In the genomic region with DNA sequence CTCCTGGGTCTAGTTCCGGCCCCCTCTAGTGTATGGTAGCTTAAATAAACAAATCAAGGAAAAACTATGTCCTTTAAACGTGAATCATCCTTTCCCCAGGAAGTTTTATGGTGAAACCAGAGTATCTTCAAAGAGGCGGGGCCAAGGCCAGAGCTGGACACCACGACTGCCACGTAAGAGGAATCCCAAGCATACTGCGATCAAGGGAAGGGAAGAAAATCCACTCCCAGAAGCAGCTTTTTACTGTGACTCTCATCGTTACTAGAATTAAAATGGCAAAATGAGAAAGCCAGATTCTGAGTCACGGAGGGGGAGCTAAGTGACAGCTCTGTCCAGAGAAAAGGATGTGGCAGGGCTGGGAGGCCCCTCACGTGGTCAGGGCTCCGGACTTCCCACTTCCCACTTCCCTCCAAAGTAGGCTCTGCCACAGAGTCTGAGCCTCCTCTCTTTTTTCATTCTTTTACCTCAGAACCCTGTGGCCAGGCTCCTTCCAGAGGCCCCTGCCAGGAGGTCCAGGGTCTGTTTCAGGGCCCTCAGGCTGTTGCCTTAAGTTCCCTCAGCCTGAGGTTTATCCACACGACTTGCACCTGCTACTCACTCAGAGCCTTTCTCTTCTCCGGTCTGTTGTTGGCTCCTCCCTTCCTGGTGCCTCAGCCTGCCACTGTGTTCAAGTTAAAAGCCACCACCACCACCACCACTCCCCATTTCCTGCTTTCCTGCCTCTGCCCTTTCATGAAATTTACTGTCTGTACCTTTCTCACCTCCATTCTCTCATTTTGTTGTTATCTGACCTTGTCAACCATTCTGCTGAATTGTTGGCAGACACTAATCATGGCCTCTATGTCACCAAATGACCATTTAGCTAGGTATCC, we compare ENCODE assay signal across 8 cellular contexts.
DNase-seq lines count a peak whose midpoint lies in the region; ATAC-seq and TF ChIP-seq lines count a peak whose summit lies in the region.

No MANE protein-coding gene starts in this region.

- DNase-seq in CD1c-positive myeloid dendritic cell (ENCODE audit: extremely low spot score) (peak; percentile 92), SKM-1 (lab: John Stamatoyannopoulos, UW; ENCODE audit: unreplicated experiment) (peak; percentile 70), astrocyte of the spinal cord (ENCODE audit: low read depth, low spot score) (peak; percentile 95), islet precursor cell (peak; percentile 82), DMS79 (lab: John Stamatoyannopoulos, UW) (no peak)
- DNase-seq in stimulated activated CD4-positive, alpha-beta T cell treated with anti-CD3 and anti-CD28 coated beads, Interleukin-4, amount 100 ng/mL, for 1 hour: peak; percentile 29

- in situ Hi-C loops in astrocyte of the spinal cord (cut with HindIII; ENCODE audit: low sequenced_read_pairs): no loop called here

- TF ChIP-seq CTCF in astrocyte of the spinal cord (IDR thresholded peaks at IDR 0.05; ENCODE audit: low read depth, low read length): no peak

- H3K4me3 ChIP-seq in astrocyte of the spinal cord (ENCODE audit: low read depth, low read length): peak overlapping the region; percentile 6

- peak; percentile 50 for ATAC-seq in GM19351 (IDR thresholded peaks at IDR 0.05; ENCODE audit: unreplicated experiment)
- ATAC-seq in HG03442 (IDR thresholded peaks at IDR 0.05; ENCODE audit: unreplicated experiment): peak; percentile 41
